Comparison of ENCODE assay signal across 8 cellular contexts in genomic region chr5:34022131-34022705, GRCh38. TPM values are rescaled to one million over a fixed set of nuclear protein-coding genes. Genes with fewer than 3 reads are reported as not detected.
A peak's percentile ranks its signal among the peaks of the same experiment; 100 is the strongest.
DNase-seq lines count a peak whose midpoint lies in the region; ATAC-seq and TF ChIP-seq lines count a peak whose summit lies in the region.

No MANE protein-coding gene starts in this region.

- H3K4me1 ChIP-seq in right lobe of liver = peaks cover 0 to 37% (median 18%) of the 10 kb centered on the region in 4 donors

- TF ChIP-seq POLR2A in GM18505 (IDR thresholded peaks at IDR 0.05; ENCODE audit: borderline replicate concordance, extremely low read depth, insufficient read depth, insufficient read length) (no peak), NB4 (IDR thresholded peaks at IDR 0.05; ENCODE audit: extremely low read depth, insufficient read length) (no peak), right lobe of liver (IDR thresholded peaks at IDR 0.05) (no peak)

- H3K4me3 ChIP-seq in NB4 (ENCODE audit: low read depth, low read length) (no peak overlapping the region), right lobe of liver (no peak overlapping the region)

- DNase-seq in NB4 (ENCODE audit: low read depth) = peak; percentile 22
- DNase-seq in left ventricle myocardium superior = no peak
- no peak for DNase-seq in retina
- no peak for DNase-seq in SIG-M5 (lab: John Stamatoyannopoulos, UW)
- DNase-seq in right lobe of liver = no peak
- no peak for DNase-seq in globus pallidus (ENCODE audit: low spot score)

- 12% methylated on average over 2 of the region's 2 CpGs for WGBS in right lobe of liver (ENCODE audit: insufficient coverage, low coverage, low lambda C conversion rate, missing lambda C conversion rate)

- TF ChIP-seq CTCF in NB4 (IDR thresholded peaks at IDR 0.05; ENCODE audit: low read depth, low read length) = no peak
- no peak for TF ChIP-seq CTCF in right lobe of liver (IDR thresholded peaks at IDR 0.05)

- peak overlapping the region in 1 of 3 donors; percentile 20 for H3K27ac ChIP-seq in right lobe of liver

- H3K36me3 ChIP-seq in right lobe of liver = no peaks in the 10 kb centered on the region

- intact Hi-C loops in left ventricle myocardium superior (cut with micrococcal nuclease) = no loop called here
- intact Hi-C loops in right lobe of liver (cut with DNase I) = no loop called here

- H3K9me3 ChIP-seq in right lobe of liver = no peaks in the 10 kb centered on the region

- no peaks in the 10 kb centered on the region for H3K27me3 ChIP-seq in right lobe of liver

- ATAC-seq in GM18505 (IDR thresholded peaks at IDR 0.05; ENCODE audit: unreplicated experiment) (peak; percentile 92), GM21737 (IDR thresholded peaks at IDR 0.05; ENCODE audit: unreplicated experiment) (peak; percentile 86), left ventricle myocardium superior (peak; percentile 44), right lobe of liver (no peak)

RNA-seq across cellular contexts. Expression of gene AMACR, which starts 14.4 kb away (rescaled TPM):
- total RNA-seq in left ventricle myocardium superior (6.5 TPM), right lobe of liver (10 to 100 TPM; 28.7 to 62.4 (median 41.9) TPM)

RNA-seq across cellular contexts. Expression of gene C1QTNF3, which starts 20.8 kb away (rescaled TPM):
- 1.1 TPM for total RNA-seq in left ventricle myocardium superior
- 1 to 10 TPM; 1.5 to 7.7 (median 3.1) TPM for total RNA-seq in right lobe of liver

RNA-seq across cellular contexts. Expression of gene SLC45A2, which starts 37.7 kb away (rescaled TPM):
- total RNA-seq in left ventricle myocardium superior (not detected), right lobe of liver (1 to 10 TPM in 1 of 6 experiments, under 1 TPM in 5; 0.20 to 2.3 (median 0.37) TPM)

Comparison
In these comparisons a context has a peak if more than half of its experiments do, and no peak if none do; other contexts are left out.
1. ATAC-seq: peak in GM18505 (single experiment), GM21737 (single experiment) and left ventricle myocardium superior (single experiment); none in right lobe of liver (0 of 4).